ENCODE assay signal across 1 cellular context in genomic region chr13:51179432-51179971, GRCh38.
TF ChIP-seq lines count a peak whose summit lies in the region.

No MANE protein-coding gene starts in this region.

TF ChIP-seq in H1, 55 proteins besides CTCF, POLR2A, EP300 and RAD21 (continued from another document):
- TF ChIP-seq ATF2 (IDR thresholded peaks at IDR 0.05; ENCODE audit: low read length) (no peak), RBBP5 (IDR thresholded peaks at IDR 0.05; ENCODE audit: borderline replicate concordance, low read depth, low read length) (no peak)
